ENCODE assay signal across 1 cellular context in the genomic region with DNA sequence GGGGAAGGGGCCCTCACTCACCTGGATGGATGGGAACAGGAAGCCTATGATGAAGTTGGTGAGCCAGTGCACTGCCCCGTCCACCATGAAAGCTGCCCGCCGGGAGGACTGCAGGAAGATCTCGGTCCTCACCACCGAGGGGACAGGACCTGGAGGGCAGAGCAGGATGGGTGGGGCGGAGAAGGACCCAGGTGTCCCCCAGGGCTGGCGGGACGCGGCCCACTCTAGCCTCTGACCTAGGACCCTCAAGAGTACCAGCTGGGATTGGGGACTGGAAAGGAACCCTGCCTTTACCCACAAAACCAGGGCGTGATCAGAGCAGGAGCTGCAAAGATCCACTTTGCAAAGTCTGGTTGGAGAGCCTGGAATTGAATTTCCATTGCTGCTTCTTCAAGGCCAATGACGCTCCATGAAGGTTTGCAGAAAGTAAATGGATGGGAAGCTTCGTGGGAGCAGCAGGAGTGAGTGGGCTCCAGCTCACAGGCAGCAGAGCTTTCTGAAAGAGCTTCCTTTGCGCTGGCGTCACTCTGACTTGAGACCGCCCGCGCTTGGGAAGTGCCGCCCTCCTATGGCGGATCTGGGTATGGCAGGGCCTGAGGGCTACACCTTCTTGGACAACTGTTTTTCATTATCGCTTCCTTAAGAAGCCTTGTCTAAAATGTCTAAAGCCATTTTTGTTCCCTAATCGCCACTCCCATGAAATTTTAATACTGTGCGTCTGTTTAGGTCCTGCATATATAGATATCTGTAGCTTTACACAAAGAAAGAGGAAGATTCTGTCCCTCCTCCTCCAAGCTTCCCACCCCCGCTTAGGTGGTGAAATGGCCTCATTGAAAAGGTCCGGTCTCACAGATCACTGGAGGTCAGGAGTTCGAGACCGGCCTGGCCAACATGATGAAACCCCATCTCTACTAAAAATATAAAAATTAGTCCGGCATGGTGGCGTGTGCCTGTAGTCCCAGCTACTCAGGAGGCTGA.
TF ChIP-seq lines count a peak whose summit lies in the region.

No MANE protein-coding gene starts in this region.

TF ChIP-seq in HCT116, 20 proteins besides CTCF, POLR2A, EP300 and RAD21 (continued from another document):
- TF ChIP-seq SRF (IDR thresholded peaks at IDR 0.05; ENCODE audit: low read depth) (no peak), EZH2phosphoT487 (IDR thresholded peaks at IDR 0.05; ENCODE audit: borderline replicate concordance) (no peak), YY1 (IDR thresholded peaks at IDR 0.05; ENCODE audit: extremely low read depth, insufficient replicate concordance, low read depth, low read length) (no peak), ZFX (IDR thresholded peaks at IDR 0.05) (no peak), FOSL1 (IDR thresholded peaks at IDR 0.05; ENCODE audit: low read depth) (no peak), POLR2AphosphoS5 (IDR thresholded peaks at IDR 0.05; ENCODE audit: low read depth, low read length) (no peak)
- TF ChIP-seq, protein P1, sequence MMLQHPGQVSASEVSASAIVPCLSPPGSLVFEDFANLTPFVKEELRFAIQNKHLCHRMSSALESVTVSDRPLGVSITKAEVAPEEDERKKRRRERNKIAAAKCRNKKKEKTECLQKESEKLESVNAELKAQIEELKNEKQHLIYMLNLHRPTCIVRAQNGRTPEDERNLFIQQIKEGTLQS (IDR thresholded peaks at IDR 0.05), result no peak
- TF ChIP-seq, protein P2, sequence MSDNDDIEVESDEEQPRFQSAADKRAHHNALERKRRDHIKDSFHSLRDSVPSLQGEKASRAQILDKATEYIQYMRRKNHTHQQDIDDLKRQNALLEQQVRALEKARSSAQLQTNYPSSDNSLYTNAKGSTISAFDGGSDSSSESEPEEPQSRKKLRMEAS (IDR thresholded peaks at IDR 0.05), result no peak
